ENCODE assay signal across 9 cellular contexts in the genomic region with DNA sequence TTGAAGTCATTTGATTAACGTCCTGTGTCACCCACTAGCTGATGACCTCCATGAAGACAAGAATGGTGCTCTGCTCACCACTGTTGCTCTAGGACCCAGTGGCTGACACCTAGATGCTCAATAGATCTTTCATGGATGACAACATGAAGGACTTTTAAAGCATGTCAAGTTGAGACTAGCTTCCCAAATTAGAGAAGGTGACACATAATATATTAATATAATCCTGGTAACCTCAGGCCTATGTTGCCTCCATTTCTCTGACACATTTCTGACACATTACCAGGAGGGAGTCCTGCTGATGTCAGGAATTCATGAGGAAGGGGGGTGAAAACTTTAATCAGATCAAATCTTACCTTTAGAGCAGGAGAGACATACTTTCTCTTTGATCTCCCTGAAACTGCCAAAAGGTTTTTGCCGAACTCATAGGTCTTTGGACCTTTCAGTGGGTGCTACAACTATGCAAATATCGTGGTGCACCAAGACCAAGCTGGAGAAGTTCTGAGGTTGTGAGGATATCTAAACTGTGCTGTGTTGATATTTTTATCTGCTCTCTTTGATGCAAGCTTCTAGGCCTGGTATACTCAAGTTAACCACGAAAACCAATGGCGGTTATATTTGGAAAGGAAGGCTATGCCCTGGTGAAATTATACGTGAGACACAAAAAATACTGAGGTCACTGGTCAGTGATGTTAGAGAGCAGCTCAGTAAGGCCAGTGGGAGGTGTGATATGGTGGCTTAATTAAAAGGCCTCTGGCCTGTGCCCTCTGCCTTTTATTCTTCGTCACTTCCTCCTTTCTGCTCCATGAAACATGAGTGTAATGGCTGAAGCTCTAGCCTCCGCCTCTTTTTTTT. TPM values are rescaled to one million over a fixed set of nuclear protein-coding genes. Genes with fewer than 3 reads are reported as not detected.
A peak's percentile ranks its signal among the peaks of the same experiment; 100 is the strongest.
DNase-seq lines count a peak whose midpoint lies in the region; ATAC-seq and TF ChIP-seq lines count a peak whose summit lies in the region.
"Had no signal": no experiment of that assay in that cellular context is flagged by ENCODE, and none has a peak within 500 bp of the region (broad histone marks: within the 10 kb centered on the region; RNA-seq: fewer than 3 reads in every experiment).

No MANE protein-coding gene starts in this region.

- no peaks in the 10 kb centered on the region for H3K9me3 ChIP-seq in adrenal gland (replicated peaks in 1 of 3)

- no peak overlapping the region for H3K27ac ChIP-seq in adrenal gland

- H3K4me1 ChIP-seq in adrenal gland (replicated peaks in 1 of 2): no peaks in the 10 kb centered on the region

- WGBS in adrenal gland, 4 donors: 86 to 90% (median 88%) methylated on average over 7 to 8 of the region's 8 CpGs

- no peaks in the 10 kb centered on the region for H3K36me3 ChIP-seq in adrenal gland (replicated peaks in 1 of 2)

- in situ Hi-C loops in ACHN (cut with HindIII; ENCODE audit: low pct_ligation_motif_present, low pct_unique_long_range_greater_than_20kb, low sequenced_read_pairs): no loop called here

- DNase-seq in Jurkat, Clone E6-1 (ENCODE audit: low read depth, low spot score): peak; percentile 80
- peak; percentile 68 for DNase-seq in germinal center (ENCODE audit: low spot score)
- DNase-seq in NCI-H1048 (lab: John Stamatoyannopoulos, UW): no peak
- DNase-seq in ACHN: no peak
- no peak for DNase-seq in stimulated activated CD4-positive, alpha-beta T cell treated with anti-CD3 and anti-CD28 coated beads, Interleukin-12 subunit alpha, Interleukin-12 subunit beta, amount 100 ng/mL, for 4 hours
- no peak for DNase-seq in adrenal gland
- DNase-seq: activated T-cell treated with anti-CD3 and anti-CD28 coated beads, Interleukin-2, amount 50 U/mL, for 24 hours had no signal

- H3K27me3 ChIP-seq in adrenal gland: no peaks in the 10 kb centered on the region

- peak; percentile 95 for ATAC-seq in GM18520 (IDR thresholded peaks at IDR 0.05; ENCODE audit: unreplicated experiment)
- ATAC-seq in GM21723 (IDR thresholded peaks at IDR 0.05; ENCODE audit: unreplicated experiment): peak; percentile 98

- TF ChIP-seq POLR2A in adrenal gland (IDR thresholded peaks at IDR 0.05): no peak

- no peak for TF ChIP-seq CTCF in adrenal gland (IDR thresholded peaks at IDR 0.05)

- H3K4me3 ChIP-seq in Jurkat, Clone E6-1 (ENCODE audit: low read length): peak overlapping the region; percentile 11; the same call in 1 of the 2 replicates
- no peak overlapping the region for H3K4me3 ChIP-seq in adrenal gland

- intact Hi-C loops in adrenal gland (cut with DNase I): no loop called here

RNA-seq across cellular contexts. Expression of gene AMPD3, which starts 13.2 kb away (rescaled TPM):
- 9.3 TPM for polyA plus RNA-seq in Jurkat, Clone E6-1 (2012; ENCODE audit: insufficient read depth, insufficient read length)
- total RNA-seq in adrenal gland: 10 to 100 TPM; 16.9 to 64.1 (median 45.7) TPM
- 10 to 100 TPM; 16.5 to 26.0 (median 18.7) TPM for polyA plus RNA-seq in adrenal gland

Comparison
In these comparisons a context has a peak if more than half of its experiments do, and no peak if none do; other contexts are left out.
1. DNase-seq: peak in Jurkat, Clone E6-1 (single experiment) and germinal center (single experiment); none in NCI-H1048 (single experiment), ACHN (single experiment), stimulated activated CD4-positive, alpha-beta T cell treated with anti-CD3 and anti-CD28 coated beads, Interleukin-12 subunit alpha, Interleukin-12 subunit beta, amount 100 ng/mL, for 4 hours (single experiment) and adrenal gland (0 of 7).